Comparison of ENCODE assay signal across 27 cellular contexts in the genomic region with DNA sequence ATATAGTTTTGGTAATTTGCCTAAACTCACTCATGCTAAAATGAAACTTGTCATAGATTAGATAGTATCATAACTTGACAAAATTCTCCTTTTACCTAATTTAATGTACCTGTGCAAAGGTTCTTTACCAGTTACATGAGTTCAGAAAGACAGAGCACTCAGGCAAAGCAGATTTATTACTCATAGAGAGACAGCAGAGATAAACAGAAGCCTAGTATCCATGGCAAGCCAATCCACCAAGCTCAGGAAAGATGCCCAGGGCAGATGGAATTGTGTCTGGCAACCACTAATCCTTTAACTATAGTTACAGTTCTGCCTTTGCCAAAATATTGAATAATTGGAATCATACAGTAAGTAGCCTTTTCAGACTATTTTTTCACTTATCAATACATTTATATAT.
"Had no signal": no experiment of that assay in that cellular context is flagged by ENCODE, and none has a peak within 500 bp of the region (broad histone marks: within the 10 kb centered on the region; RNA-seq: fewer than 3 reads in every experiment).

No MANE protein-coding gene starts in this region.

- H3K27ac ChIP-seq: left lung, lower lobe of right lung, pancreas, prostate gland, skin epidermis, spleen, tibial nerve, uterus had no signal

- H3K4me1 ChIP-seq: left lung, lower lobe of right lung, pancreas, prostate gland, spleen, tibial nerve, uterus had no signal

- H3K36me3 ChIP-seq: left lung, lower lobe of right lung, pancreas, prostate gland, spleen, tibial nerve, uterus had no signal

- H3K27me3 ChIP-seq: left lung, pancreas, spleen, tibial nerve, uterus had no signal

- H3K4me3 ChIP-seq: left lung, lower lobe of right lung, pancreas, prostate gland, skin epidermis, spleen, tibial nerve, uterus had no signal

- DNase-seq: hypothalamus; immature natural killer cell; kidney; left cardiac atrium; left lung; lower lobe of right lung; mammary epithelial cell; mesenchymal stem cell; naive thymus-derived CD8-positive, alpha-beta T cell; nucleus accumbens; pancreas; posterior cingulate gyrus; retina; right cardiac atrium; spleen; stimulated activated CD4-positive, alpha-beta T cell treated with anti-CD3 and anti-CD28 coated beads, Interleukin-2, amount 100 ng/mL, for 48 hours; stimulated activated CD4-positive, alpha-beta T cell treated with anti-CD3 and anti-CD28 coated beads, Interleukin-4, amount 100 ng/mL, for 4 hours; stimulated activated CD8-positive, alpha-beta memory T cell treated with anti-CD3 and anti-CD28 coated beads, Interleukin-4, amount 100 ng/mL, for 48 hours; stimulated activated naive CD4-positive, alpha-beta T cell treated with Interleukin-2 at 50 U/mL for 16 hours; stimulated activated naive CD8-positive, alpha-beta T cell treated with anti-CD3 and anti-CD28 coated beads, Interleukin-15, amount 100 ng/mL, for 72 hours; substantia nigra; uterus had no signal

- H3K9me3 ChIP-seq: lower lobe of right lung, pancreas, prostate gland, tibial nerve, uterus had no signal

- ATAC-seq: left cardiac atrium; left lung; lower lobe of right lung; naive thymus-derived CD8-positive, alpha-beta T cell; pancreas; right cardiac atrium; sciatic nerve; stimulated activated memory B cell treated with anti-CD40 and anti-IgM and Interleukin-4, amounts not matched to agents 10 μg/mL and 1 μg/mL and 100 μg/mL, for 72 hours; stimulated activated naive CD8-positive, alpha-beta T cell treated with anti-CD3 and anti-CD28 coated beads, Interleukin-15, amount 100 ng/mL, for 72 hours had no signal
